ENCODE assay signal across 8 cellular contexts in genomic region chr20:62776692-62777527, GRCh38. TPM values are rescaled to one million over a fixed set of nuclear protein-coding genes. Genes with fewer than 3 reads are reported as not detected.
A peak's percentile ranks its signal among the peaks of the same experiment; 100 is the strongest.
DNase-seq lines count a peak whose midpoint lies in the region; ATAC-seq and FAIRE-seq lines count a peak whose summit lies in the region.
"Had no signal": no experiment of that assay in that cellular context is flagged by ENCODE, and none has a peak within 500 bp of the region (broad histone marks: within the 10 kb centered on the region; RNA-seq: fewer than 3 reads in every experiment).

No MANE protein-coding gene starts in this region.

- H3K36me3 ChIP-seq in thymus (ENCODE audit: control insufficient read depth, insufficient read depth), result no peaks in the 10 kb centered on the region

- H3K9me3 ChIP-seq in thymus (ENCODE audit: control insufficient read depth), result no peaks in the 10 kb centered on the region

- peak overlapping the region; percentile 89 for H3K27ac ChIP-seq in thymus (ENCODE audit: low read depth)

- FAIRE-seq in GM19239 (lab: Jason Lieb, UNC), result peak; percentile 89
- FAIRE-seq: astrocyte had no signal

- H3K27me3 ChIP-seq in thymus (ENCODE audit: control insufficient read depth, insufficient read depth), result no peaks in the 10 kb centered on the region

- 67% methylated on average over 14 of the region's 14 CpGs for WGBS in thymus

- DNase-seq in GM19239 (ENCODE audit: insufficient read length, low spot score) (peak; percentile 92), NCI-H82 (lab: John Stamatoyannopoulos, UW) (peak; percentile 91), left lobe of liver (ENCODE audit: low spot score) (peak; percentile 71), occipital lobe (lab: John Stamatoyannopoulos, UW) (no peak)
- DNase-seq in activated CD8-positive, alpha-beta memory T cell treated with anti-CD3 and anti-CD28 coated beads, Interleukin-2, amount 50 U/mL, for 48 hours, result peak; percentile 73

- H3K4me3 ChIP-seq in thymus (ENCODE audit: low read length), result no peak overlapping the region

- peaks cover 5% of the 10 kb centered on the region for H3K4me1 ChIP-seq in thymus (ENCODE audit: control insufficient read depth, insufficient read depth, low read length)

- ATAC-seq in left lobe of liver (peak; percentile 58), GM21390 (IDR thresholded peaks at IDR 0.05; ENCODE audit: unreplicated experiment) (no peak)

RNA-seq across cellular contexts. Expression of gene MRGBP, which starts 19.4 kb away (rescaled TPM):
- 5.5 TPM for total RNA-seq in left lobe of liver
- polyA plus RNA-seq in thymus, result 14.4 TPM
- 20.1 TPM for total RNA-seq in occipital lobe

RNA-seq across cellular contexts. Expression of gene OGFR, which starts 27.7 kb away (rescaled TPM):
- total RNA-seq in left lobe of liver, result 49.5 TPM
- polyA plus RNA-seq in thymus, result 90.4 TPM
- total RNA-seq in occipital lobe, result 21.5 TPM

RNA-seq across cellular contexts. Expression of gene COL9A3, which starts 39.9 kb away (rescaled TPM):
- total RNA-seq in left lobe of liver (4.0 TPM), occipital lobe (37.1 TPM)
- 7.0 TPM for polyA plus RNA-seq in thymus
